8 cellular contexts compared by ENCODE assay signal in the genomic region with DNA sequence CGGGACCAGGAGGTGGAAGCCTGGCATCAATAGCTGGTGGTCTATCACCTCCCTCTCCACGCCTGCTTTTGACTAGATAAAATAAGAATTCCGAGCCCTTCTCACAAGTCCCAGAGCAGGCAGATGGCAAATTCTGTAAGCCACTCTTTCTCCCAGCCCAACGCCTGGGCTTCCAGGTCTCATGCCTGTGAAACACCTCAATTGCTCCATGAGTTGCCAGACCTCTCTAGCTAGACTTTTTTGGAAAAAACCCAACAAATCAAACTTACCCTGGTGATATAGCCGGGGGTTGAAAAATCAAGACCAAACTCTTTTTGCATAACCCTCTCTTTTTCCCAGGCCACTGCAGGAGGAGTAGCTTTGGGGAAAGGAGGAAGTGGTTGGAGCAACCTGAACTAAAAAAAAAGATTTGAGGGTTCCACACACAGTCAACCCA. TPM values are rescaled to one million over a fixed set of nuclear protein-coding genes. Genes with fewer than 3 reads are reported as not detected.
A peak's percentile ranks its signal among the peaks of the same experiment; 100 is the strongest.
DNase-seq lines count a peak whose midpoint lies in the region; ATAC-seq, FAIRE-seq and TF ChIP-seq lines count a peak whose summit lies in the region.

No MANE protein-coding gene starts in this region.

- no peak for ATAC-seq in GM18909 (IDR thresholded peaks at IDR 0.05; ENCODE audit: poor library complexity, unreplicated experiment)

- H3K27me3 Mint-ChIP-seq in HFFc6 (ENCODE audit: insufficient read depth), result no peaks in the 10 kb centered on the region
- no peaks in the 10 kb centered on the region for H3K27me3 Mint-ChIP-seq in activated CD4-positive, alpha-beta memory T cell treated with anti-CD3 and anti-CD28 coated beads for 36 hours

- H3K36me3 ChIP-seq in right atrium auricular region, result peaks cover 12% of the 10 kb centered on the region
- H3K36me3 ChIP-seq in small intestine (ENCODE audit: control insufficient read depth in 2 of 2, insufficient read depth in 2 of 2, low read length in 2 of 2), result peaks cover 0 to 4% of the 10 kb centered on the region in 2 donors

- H3K9me3 ChIP-seq in right atrium auricular region (no peaks in the 10 kb centered on the region), small intestine (ENCODE audit: control insufficient read depth, low read depth) (no peaks in the 10 kb centered on the region)

- WGBS in small intestine, 3 donors, result 66 to 73% (median 71%) methylated on average over 5 of the region's 5 CpGs

- H3K4me3 ChIP-seq in right atrium auricular region, result peak overlapping the region in 1 of 2 donors; percentile 48
- peak overlapping the region in 1 of 2 donors; percentile 60 for H3K4me3 ChIP-seq in small intestine (ENCODE audit: low read depth in 1 of 2, low read length in 2 of 2)

- CTCF ChIA-PET in activated CD4-positive, alpha-beta memory T cell treated with anti-CD3 and anti-CD28 coated beads for 36 hours (lab: Charles Lee), result interaction anchor here (0.8 to 12.7 kb wide), 11 partner anchors 9 to 275 kb away, joined by 3 to 181 read pairs (median 5); no protein-coding TSS in a partner anchor

- H3K9me3 Mint-ChIP-seq in HFFc6, result no peaks in the 10 kb centered on the region
- no peaks in the 10 kb centered on the region for H3K9me3 Mint-ChIP-seq in activated CD4-positive, alpha-beta memory T cell treated with anti-CD3 and anti-CD28 coated beads for 36 hours

- intact Hi-C loops in activated CD4-positive, alpha-beta memory T cell treated with anti-CD3 and anti-CD28 coated beads for 36 hours (cut with micrococcal nuclease), result loop anchor here (1.0 kb wide), 2 partner anchors 16 to 20 kb away; no protein-coding TSS in a partner anchor

- H3K27ac ChIP-seq in right atrium auricular region (peak overlapping the region; percentile 96 to 98), small intestine (ENCODE audit: low read depth in 1 of 2, low read length in 1 of 2) (peak overlapping the region; percentile 88 to 96)

- POLR2A ChIA-PET in activated CD4-positive, alpha-beta memory T cell treated with anti-CD3 and anti-CD28 coated beads for 36 hours (lab: Charles Lee), result interaction anchor here (1.0 to 12.7 kb wide), 9 partner anchors 8 to 204 kb away, joined by 3 to 263 read pairs (median 6); partner anchors contain the start of gene BHLHE40

- FAIRE-seq in small intestine (lab: Jason Lieb, UNC), result no peak
- no peak for FAIRE-seq in GM19239 (lab: Jason Lieb, UNC)

- H3K4me3 Mint-ChIP-seq in HFFc6, result peak overlapping the region; percentile 84
- H3K4me3 Mint-ChIP-seq in activated CD4-positive, alpha-beta memory T cell treated with anti-CD3 and anti-CD28 coated beads for 36 hours, result peak overlapping the region; percentile 77

- H3K27me3 ChIP-seq in right atrium auricular region (no peaks in the 10 kb centered on the region), small intestine (ENCODE audit: control insufficient read depth in 2 of 2, insufficient read depth in 2 of 2, low read length in 2 of 2) (no peaks in the 10 kb centered on the region)

- H3K4me1 Mint-ChIP-seq in HFFc6 (ENCODE audit: low read depth), result peaks cover 60% of the 10 kb centered on the region
- peaks cover 68% of the 10 kb centered on the region for H3K4me1 Mint-ChIP-seq in activated CD4-positive, alpha-beta memory T cell treated with anti-CD3 and anti-CD28 coated beads for 36 hours (ENCODE audit: low read depth)

- peak overlapping the region; percentile 94 for H3K27ac Mint-ChIP-seq in HFFc6
- H3K27ac Mint-ChIP-seq in activated CD4-positive, alpha-beta memory T cell treated with anti-CD3 and anti-CD28 coated beads for 36 hours, result peak overlapping the region; percentile 87

- DNase-seq in HFFc6, result no peak
- peak; percentile 27 for DNase-seq in activated CD4-positive, alpha-beta memory T cell treated with anti-CD3 and anti-CD28 coated beads for 36 hours
- DNase-seq in right atrium auricular region (ENCODE audit: low spot score), result no peak
- no peak for DNase-seq in small intestine
- no peak for DNase-seq in GM10266 (ENCODE audit: extremely low spot score)
- no peak for DNase-seq in GM19239 (ENCODE audit: insufficient read length, low spot score)
- no peak for DNase-seq in globus pallidus (ENCODE audit: low spot score)

- H3K36me3 Mint-ChIP-seq in HFFc6 (ENCODE audit: low read depth), result peaks cover 20% of the 10 kb centered on the region
- peaks cover 45% of the 10 kb centered on the region for H3K36me3 Mint-ChIP-seq in activated CD4-positive, alpha-beta memory T cell treated with anti-CD3 and anti-CD28 coated beads for 36 hours

- no peak for TF ChIP-seq CTCF in HFFc6 (IDR thresholded peaks at IDR 0.05)
- no peak for TF ChIP-seq CTCF in right atrium auricular region (IDR thresholded peaks at IDR 0.05)
- no peak for TF ChIP-seq CTCF in GM10266 (IDR thresholded peaks at IDR 0.05; ENCODE audit: control insufficient read depth, insufficient read depth, low read depth, missing control alignments)

- peaks cover 0 to 78% of the 10 kb centered on the region in 2 donors for H3K4me1 ChIP-seq in right atrium auricular region
- H3K4me1 ChIP-seq in small intestine (ENCODE audit: control insufficient read depth in 2 of 2, insufficient read depth in 1 of 2, low read depth in 1 of 2, low read length in 1 of 2), result peaks cover 0 to 16% of the 10 kb centered on the region in 2 donors

RNA-seq across cellular contexts. Expression of gene BHLHE40, which starts 7.0 kb away (rescaled TPM):
- total RNA-seq in HFFc6 (2021; fragmentation: NEBNext Ultra II Directional; extraction: Animal tissue kit (Norgen Biotek cat#: 25700)), result 10 to 100 TPM; 10.2 to 11.8 (median 10.7) TPM
- total RNA-seq in activated CD4-positive, alpha-beta memory T cell treated with anti-CD3 and anti-CD28 coated beads for 36 hours, result 100 to 1,000 TPM; 188 to 195 TPM
- total RNA-seq in right atrium auricular region, result 10 to 100 TPM; 32.3 to 49.5 TPM
- polyA plus RNA-seq in small intestine, result 10 to 100 TPM in 2 of 3 donors, 1 to 10 TPM in 1; 6.3 to 28.5 (median 10.8) TPM
